15 cellular contexts compared by ENCODE assay signal in the genomic region with DNA sequence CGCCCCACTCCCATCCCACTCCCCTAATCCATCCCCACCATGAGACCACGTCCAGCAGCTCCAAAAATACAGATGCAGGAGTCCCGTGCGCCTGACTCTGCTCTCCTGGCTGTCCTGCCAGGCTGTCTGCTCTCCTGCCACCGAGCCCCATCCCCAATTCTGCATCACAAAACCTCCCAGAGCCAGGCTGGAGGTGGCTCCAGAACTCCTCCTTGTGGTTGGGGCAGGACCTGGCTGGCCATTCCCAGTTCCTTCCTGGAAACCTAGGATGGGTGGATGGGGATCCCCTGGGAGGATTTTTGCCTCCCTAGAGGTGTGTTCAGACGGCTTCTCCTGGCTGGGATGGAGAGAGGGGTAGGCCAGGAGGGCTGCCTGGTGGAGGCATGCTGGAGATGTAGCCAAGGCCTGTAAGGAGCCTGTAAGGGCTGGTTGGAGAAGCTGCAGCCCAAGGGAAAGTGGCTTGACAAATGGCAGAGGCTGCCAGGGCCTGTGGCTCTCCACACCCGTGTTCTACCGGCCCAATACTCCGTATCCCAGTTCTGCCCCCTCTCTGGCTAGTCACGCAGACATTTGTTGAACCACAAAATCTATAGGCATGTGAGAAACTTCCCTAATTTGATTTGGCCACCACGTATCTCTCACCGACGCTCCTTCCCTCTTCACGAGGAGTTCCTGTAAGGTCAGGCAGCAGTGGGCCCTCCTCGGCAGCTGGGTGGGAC.
A peak's percentile ranks its signal among the peaks of the same experiment; 100 is the strongest.
DNase-seq lines count a peak whose midpoint lies in the region; ATAC-seq, FAIRE-seq and TF ChIP-seq lines count a peak whose summit lies in the region.
"Had no signal": no experiment of that assay in that cellular context is flagged by ENCODE, and none has a peak within 500 bp of the region (broad histone marks: within the 10 kb centered on the region; RNA-seq: fewer than 3 reads in every experiment).

No MANE protein-coding gene starts in this region.

- H4K20me1 ChIP-seq in H1 (replicated peaks in 1 of 2; ENCODE audit: control insufficient read depth in 1 of 2, insufficient read depth in 2 of 2, low read length in 2 of 2): peaks cover 1 to 5% of the 10 kb centered on the region in 2 experiments

- POLR2A ChIA-PET in H1 (lab: Charles Lee; ENCODE audit: partially characterized antibody): no interaction called here

- H2BK12ac ChIP-seq in H1 (ENCODE audit: low read depth, low read length): no peak overlapping the region

- FAIRE-seq in H1 (lab: Jason Lieb, UNC): no peak

- no peaks in the 10 kb centered on the region for H3K36me3 Mint-ChIP-seq in progenitor cell of endocrine pancreas (ENCODE audit: insufficient read depth)
- H3K36me3 Mint-ChIP-seq: natural killer cell had no signal

- CTCF ChIA-PET in H1 (lab: Charles Lee; ENCODE audit: partially characterized antibody): interaction anchor here (0.7 to 11.5 kb wide), 25 partner anchors 9 to 159 kb away, joined by 3 to 141 read pairs (median 5); no protein-coding TSS in a partner anchor

- H3K4ac ChIP-seq in H1 (replicated peaks; ENCODE audit: insufficient read length, low read depth, low read length): no peak overlapping the region

- H3K79me2 ChIP-seq in H1 (ENCODE audit: control insufficient read depth in 1 of 2, insufficient read depth in 2 of 2, low read length in 2 of 2): peaks cover 0 to 5% of the 10 kb centered on the region in 2 experiments; a peak in 1 of 4 replicates

- no peak overlapping the region for H2AK5ac ChIP-seq in H1 (ENCODE audit: low read depth, low read length)

- H3K56ac ChIP-seq in H1 (replicated peaks; ENCODE audit: insufficient read length, low read depth, low read length): no peak overlapping the region

- H2BK20ac ChIP-seq in H1 (ENCODE audit: low read length): no peak overlapping the region

- H3K9me3 ChIP-seq in H1 (ENCODE audit: insufficient read depth in 2 of 2, low read depth in 1 of 2, low read length in 1 of 2) (no peaks in the 10 kb centered on the region), mucosa of descending colon (no peaks in the 10 kb centered on the region)
- H3K9me3 ChIP-seq: heart left ventricle, suprapubic skin had no signal

- H3K79me1 ChIP-seq in H1 (ENCODE audit: low read depth, low read length): peaks cover 7% of the 10 kb centered on the region; the same call in 1 of the 2 replicates

- no peaks in the 10 kb centered on the region for H3K9me3 Mint-ChIP-seq in progenitor cell of endocrine pancreas (ENCODE audit: low read depth)
- H3K9me3 Mint-ChIP-seq: activated T-helper 1 cell treated with anti-CD3 and anti-CD28 coated beads, Interleukin-12 subunit alpha, Interleukin-12 subunit beta, Interleukin-2, Interleukin-4 antibody, amounts not matched to agents 30 ng/mL and 10 ng/mL and 1 ng/mL, durations not matched to agents 14 hours and 24 hours and 36 hours; natural killer cell had no signal

- H3K27me3 ChIP-seq in H1 (replicated peaks in 1 of 4; ENCODE audit: control insufficient read depth in 3 of 4, extremely low read depth in 1 of 4, insufficient read depth in 3 of 4, low read length in 3 of 4): no peaks in the 10 kb centered on the region
- H3K27me3 ChIP-seq: heart left ventricle, suprapubic skin had no signal

- no peak overlapping the region for H3K18ac ChIP-seq in H1 (ENCODE audit: extremely low read depth, low read length)

- no peak for TF ChIP-seq POLR2A in H1 (IDR thresholded peaks at IDR 0.05; ENCODE audit: control extremely low read depth in 1 of 2, low read depth in 2 of 2, low read length in 2 of 2)

- no peak overlapping the region for H4K5ac ChIP-seq in H1 (ENCODE audit: insufficient read length, low read depth, low read length)

- peaks cover 5% of the 10 kb centered on the region for H3K4me1 Mint-ChIP-seq in progenitor cell of endocrine pancreas (ENCODE audit: low read depth)
- H3K4me1 Mint-ChIP-seq: natural killer cell had no signal

- H3K14ac ChIP-seq in H1 (ENCODE audit: insufficient read length): no peak overlapping the region

- H2AFZ ChIP-seq in H1 (ENCODE audit: low read length): no peak overlapping the region

- DNase-seq in DMS 273 (lab: John Stamatoyannopoulos, UW; ENCODE audit: unreplicated experiment) (peak; percentile 9), DMS 273 treated with DMSO at 0.1 percent for 48 hours (lab: John Stamatoyannopoulos, UW) (no peak), NOMO-1 treated with DMSO at 0.1 percent for 48 hours (lab: John Stamatoyannopoulos, UW; ENCODE audit: unreplicated experiment) (peak; percentile 83), H1 (ENCODE audit: low read depth in 1 of 2, low spot score in 2 of 2) (peak; percentile 31 to 76), progenitor cell of endocrine pancreas (ENCODE audit: low spot score, unreplicated experiment) (no peak), mucosa of descending colon (no peak), anterior cingulate cortex (lab: John Stamatoyannopoulos, UW) (no peak)
- DNase-seq: cerebellar nuclear complex, natural killer cell, T-helper 9 cell had no signal

- H3K9ac ChIP-seq in H1 (replicated peaks in 1 of 4; ENCODE audit: extremely low read depth in 1 of 4, low read depth in 3 of 4, low read length in 3 of 4): no peak overlapping the region

- H3K27me3 Mint-ChIP-seq in progenitor cell of endocrine pancreas: peaks cover 16% of the 10 kb centered on the region

- TF ChIP-seq CTCF in H1 (IDR thresholded peaks at IDR 0.05; ENCODE audit: control extremely low read depth in 1 of 3, insufficient read depth in 1 of 3, low read depth in 1 of 3, low read length in 3 of 3) (peak; percentile 80 to 86 (median 83)), progenitor cell of endocrine pancreas (IDR thresholded peaks at IDR 0.05; ENCODE audit: unreplicated experiment) (peak; percentile 39), mucosa of descending colon (IDR thresholded peaks at IDR 0.05) (no peak)

- no peak overlapping the region for H3K4me2 ChIP-seq in H1 (ENCODE audit: insufficient read depth in 1 of 2, low read depth in 2 of 2, low read length in 2 of 2)

- H3K23me2 ChIP-seq in H1 (ENCODE audit: low read depth, low read length): no peaks in the 10 kb centered on the region

- H3K4me3 ChIP-seq in H1 (ENCODE audit: extremely low read depth in 1 of 4, insufficient read depth in 2 of 4, low read depth in 3 of 4, low read length in 4 of 4): no peak overlapping the region
- H3K4me3 ChIP-seq in mucosa of descending colon: no peak overlapping the region
- H3K4me3 ChIP-seq: heart left ventricle, suprapubic skin had no signal

- no peak overlapping the region for H2BK15ac ChIP-seq in H1 (ENCODE audit: low read length)

- intact Hi-C loops in mucosa of descending colon (cut with DNase I, micrococcal nuclease): no loop called here

- WGBS in H1 (ENCODE audit: extremely low coverage in 1 of 2, insufficient coverage in 1 of 2, insufficient read length in 1 of 2, insufficient replicate concordance in 2 of 2, low coverage in 1 of 2, low lambda C conversion rate in 2 of 2, missing lambda C conversion rate in 1 of 2), 2 experiments: 70% methylated on average over 15 of the region's 15 CpGs; no CpG with 5 or more reads in 1 of the 2 experiments

- H2BK5ac ChIP-seq in H1 (ENCODE audit: low read depth, low read length): no peak overlapping the region

- no peak overlapping the region for H3K23ac ChIP-seq in H1 (ENCODE audit: insufficient read length)

- no peaks in the 10 kb centered on the region for H3K36me3 ChIP-seq in H1 (ENCODE audit: control insufficient read depth in 2 of 4, insufficient read depth in 4 of 4, low read length in 3 of 4)
- H3K36me3 ChIP-seq in mucosa of descending colon (ENCODE audit: low read depth): no peaks in the 10 kb centered on the region
- H3K36me3 ChIP-seq: heart left ventricle, suprapubic skin had no signal

- H4K91ac ChIP-seq in H1 (replicated peaks; ENCODE audit: insufficient read length, low read length): no peak overlapping the region

- no peak overlapping the region for H3K4me3 Mint-ChIP-seq in progenitor cell of endocrine pancreas (ENCODE audit: low read depth)
- H3K4me3 Mint-ChIP-seq: activated T-helper 1 cell treated with anti-CD3 and anti-CD28 coated beads, Interleukin-12 subunit alpha, Interleukin-12 subunit beta, Interleukin-2, Interleukin-4 antibody, amounts not matched to agents 30 ng/mL and 10 ng/mL and 1 ng/mL, durations not matched to agents 14 hours and 24 hours and 36 hours; natural killer cell had no signal

- TF ChIP-seq RAD21 in H1 (IDR thresholded peaks at IDR 0.05 in 1 of 2, conservative IDR thresholded peaks at IDR 0.05 in 1 of 2; ENCODE audit: low read depth in 2 of 2, low read length in 2 of 2): peak; percentile 80 to 87

- H3K27ac ChIP-seq in H1 (ENCODE audit: low read depth, low read length): no peak overlapping the region
- H3K27ac ChIP-seq: 22Rv1, heart left ventricle, suprapubic skin had no signal

- H2BK120ac ChIP-seq in H1 (replicated peaks; ENCODE audit: low read depth, low read length): no peak overlapping the region

- TF ChIP-seq EP300 in H1 (IDR thresholded peaks at IDR 0.05; ENCODE audit: borderline replicate concordance in 1 of 2, low read depth in 2 of 2, low read length in 2 of 2): no peak

- peak overlapping the region; percentile 82 for H4K8ac ChIP-seq in H1 (ENCODE audit: extremely low read depth, insufficient read depth, low read length)

- ATAC-seq in mucosa of descending colon (no peak), HG03460 (IDR thresholded peaks at IDR 0.05; ENCODE audit: unreplicated experiment) (no peak)
- ATAC-seq: heart left ventricle, natural killer cell had no signal

- H3K27ac Mint-ChIP-seq in progenitor cell of endocrine pancreas: no peak overlapping the region
- H3K27ac Mint-ChIP-seq: activated T-helper 1 cell treated with anti-CD3 and anti-CD28 coated beads, Interleukin-12 subunit alpha, Interleukin-12 subunit beta, Interleukin-2, Interleukin-4 antibody, amounts not matched to agents 30 ng/mL and 10 ng/mL and 1 ng/mL, durations not matched to agents 14 hours and 24 hours and 36 hours; natural killer cell had no signal

- H3K4me1 ChIP-seq in H1 (replicated peaks in 1 of 4; ENCODE audit: control insufficient read depth in 3 of 4, insufficient read depth in 4 of 4, low read length in 3 of 4) (peaks cover 2 to 5% (median 3%) of the 10 kb centered on the region in 4 experiments; a peak in 4 of 7 replicates), mucosa of descending colon (ENCODE audit: low read depth) (no peaks in the 10 kb centered on the region)
- H3K4me1 ChIP-seq: suprapubic skin had no signal

TF ChIP-seq in H1, 55 proteins besides CTCF, POLR2A, EP300 and RAD21:
- TF ChIP-seq RFX5 (IDR thresholded peaks at IDR 0.05; ENCODE audit: borderline replicate concordance, low read depth, low read length): no peak
- TF ChIP-seq SUZ12 (IDR thresholded peaks at IDR 0.05; ENCODE audit: low read length): no peak
- peak; percentile 83 for TF ChIP-seq POU5F1 (IDR thresholded peaks at IDR 0.05; ENCODE audit: low read depth, low read length)
- TF ChIP-seq GABPA (IDR thresholded peaks at IDR 0.05; ENCODE audit: borderline replicate concordance, insufficient read depth, low read length): 0 out of 2 replicates have a peak, but pooled peaks have one; percentile 19
- 0 out of 2 replicates have a peak, but pooled peaks have one; percentile 47 for TF ChIP-seq YY1 (IDR thresholded peaks at IDR 0.05; ENCODE audit: low read depth, low read length)

Comparison
In these comparisons a context has a peak if more than half of its experiments do, and no peak if none do; other contexts are left out.
1. DNase-seq: peak in DMS 273 (single experiment), NOMO-1 treated with DMSO at 0.1 percent for 48 hours (single experiment) and H1 (2 of 2); none in DMS 273 treated with DMSO at 0.1 percent for 48 hours (single experiment), progenitor cell of endocrine pancreas (single experiment), mucosa of descending colon (0 of 3) and anterior cingulate cortex (0 of 58).